27 cellular contexts compared by ENCODE assay signal in genomic region chr21:17622018-17622417, GRCh38.
"Had no signal": no experiment of that assay in that cellular context is flagged by ENCODE, and none has a peak within 500 bp of the region (broad histone marks: within the 10 kb centered on the region; RNA-seq: fewer than 3 reads in every experiment).

No MANE protein-coding gene starts in this region.

- H3K4me3 ChIP-seq: left lung, lower lobe of right lung, pancreas, prostate gland, sigmoid colon, spleen, suprapubic skin, thoracic aorta, tibial artery, upper lobe of right lung had no signal

- H3K36me3 ChIP-seq: left lung, lower lobe of right lung, pancreas, prostate gland, sigmoid colon, spleen, suprapubic skin, thoracic aorta, tibial artery, upper lobe of right lung had no signal

- H3K27ac ChIP-seq: left lung, lower lobe of right lung, pancreas, prostate gland, sigmoid colon, spleen, suprapubic skin, thoracic aorta, tibial artery, upper lobe of right lung had no signal

- H3K9me3 ChIP-seq: left lung, lower lobe of right lung, pancreas, prostate gland, sigmoid colon, spleen, suprapubic skin, thoracic aorta, tibial artery, upper lobe of right lung had no signal

- DNase-seq: immature natural killer cell; kidney; left colon; left lung; lower lobe of right lung; mammary epithelial cell; mesenchymal stem cell; naive thymus-derived CD8-positive, alpha-beta T cell; nucleus accumbens; pancreas; posterior cingulate gyrus; retina; right cardiac atrium; sigmoid colon; small intestine; spleen; stimulated activated CD4-positive, alpha-beta T cell treated with anti-CD3 and anti-CD28 coated beads, Interleukin-4, amount 100 ng/mL, for 24 hours; stimulated activated naive CD4-positive, alpha-beta T cell; tibial artery; trophoblast cell; upper lobe of right lung had no signal

- ATAC-seq: left colon; left lung; lower lobe of right lung; naive thymus-derived CD8-positive, alpha-beta T cell; pancreas; right cardiac atrium; stimulated activated effector memory CD8-positive, alpha-beta T cell treated with anti-CD3 and anti-CD28 coated beads, Interleukin-12 subunit alpha, Interleukin-12 subunit beta, amount 100 ng/mL, for 72 hours; upper lobe of right lung had no signal

- H3K4me1 ChIP-seq: left lung, lower lobe of right lung, pancreas, prostate gland, sigmoid colon, spleen, tibial artery, upper lobe of right lung had no signal

- H3K27me3 ChIP-seq: left lung, pancreas, sigmoid colon, spleen, suprapubic skin, tibial artery, upper lobe of right lung had no signal

- FAIRE-seq: islet of Langerhans, kidney, pancreas, small intestine, urothelium cell line had no signal
